In genomic region chr1:25874635-25875153, GRCh38 we compare ENCODE assay signal across 8 cellular contexts. TPM values are rescaled to one million over a fixed set of nuclear protein-coding genes. Genes with fewer than 3 reads are reported as not detected.
DNase-seq lines count a peak whose midpoint lies in the region; ATAC-seq, FAIRE-seq and TF ChIP-seq lines count a peak whose summit lies in the region.

No MANE protein-coding gene starts in this region.

- no peaks in the 10 kb centered on the region for H3F3A ChIP-seq in PC-3 (ENCODE audit: low read length, unreplicated experiment)

- peak overlapping the region; percentile 94 for H3K4me2 ChIP-seq in PC-3 (ENCODE audit: low read length)

- peaks cover 3% of the 10 kb centered on the region for H3K36me3 Mint-ChIP-seq in endothelial cell (ENCODE audit: low read depth, unreplicated experiment)

- POLR2A ChIA-PET in PC-3 (lab: Charles Lee; ENCODE audit: unreplicated experiment): interaction anchor here (0.6 kb wide), 1 partner anchor 169 kb away, joined by 3 read pairs; no protein-coding TSS in a partner anchor

- H4K20me1 ChIP-seq in PC-3 (ENCODE audit: low read length): no peaks in the 10 kb centered on the region

- peak; percentile 42; the same call in 1 of the 2 replicates for ATAC-seq in PC-3
- ATAC-seq in HG03439 (IDR thresholded peaks at IDR 0.05; ENCODE audit: unreplicated experiment): no peak

- CTCF ChIA-PET in PC-3 (lab: Charles Lee): interaction anchor here (0.8 kb wide), 1 partner anchor 18 kb away, joined by 9 read pairs; no protein-coding TSS in a partner anchor

- FAIRE-seq in HTR-8/SVneo (lab: Jason Lieb, UNC): no peak

- H3K27ac ChIP-seq in C4-2B (peak overlapping the region; percentile 46), PC-3 (ENCODE audit: low read length) (no peak overlapping the region), neutrophil (peak overlapping the region; percentile 74)

- TSS peak; percentile 33 for BruUV-seq in PC-3 (replicated peaks; lab: Mats Ljungman, UMichigan)

- DNase-seq in PC-3 (peak; percentile 8), endothelial cell (ENCODE audit: low spot score) (no peak), NCI-H1930 (lab: John Stamatoyannopoulos, UW) (no peak), NCI-H2196 (lab: John Stamatoyannopoulos, UW; ENCODE audit: unreplicated experiment) (no peak), HTR-8/SVneo (ENCODE audit: insufficient read length, low spot score) (no peak)

- H3K27ac Mint-ChIP-seq in endothelial cell (ENCODE audit: unreplicated experiment): no peak overlapping the region

- intact Hi-C loops in PC-3 (cut with micrococcal nuclease): no loop called here

- peak overlapping the region; percentile 70 for H3K9ac ChIP-seq in PC-3 (ENCODE audit: low read length)

- no peaks in the 10 kb centered on the region for H3K9me3 ChIP-seq in PC-3 (ENCODE audit: low read length)
- H3K9me3 ChIP-seq in neutrophil: no peaks in the 10 kb centered on the region

- TF ChIP-seq CTCF in C4-2B (conservative IDR thresholded peaks at IDR 0.05): no peak
- TF ChIP-seq CTCF in PC-3 (conservative IDR thresholded peaks at IDR 0.05; ENCODE audit: low read depth, low read length): no peak
- no peak for TF ChIP-seq CTCF in endothelial cell (IDR thresholded peaks at IDR 0.05; ENCODE audit: unreplicated experiment)
- TF ChIP-seq CTCF in neutrophil (IDR thresholded peaks at IDR 0.05): no peak

- H3K4me3 ChIP-seq in PC-3 (ENCODE audit: low read length) (peak overlapping the region; percentile 90), neutrophil (ENCODE audit: low read depth in 1 of 2, low read length in 1 of 2) (peak overlapping the region; percentile 65 to 83)

- peak overlapping the region; percentile 95 for H2AFZ ChIP-seq in PC-3 (ENCODE audit: low read length)

- H3K27me3 Mint-ChIP-seq in endothelial cell (ENCODE audit: unreplicated experiment): peaks cover 11% of the 10 kb centered on the region

- H3K9me3 Mint-ChIP-seq in endothelial cell (ENCODE audit: unreplicated experiment): no peaks in the 10 kb centered on the region

- H3K9me2 ChIP-seq in PC-3 (replicated peaks; ENCODE audit: low read length): no peaks in the 10 kb centered on the region

- H3K79me2 ChIP-seq in PC-3 (ENCODE audit: low read length): peaks cover 7% of the 10 kb centered on the region; the same call in 1 of the 2 replicates

- H3K36me3 ChIP-seq in PC-3 (ENCODE audit: low read depth, low read length) (no peaks in the 10 kb centered on the region), neutrophil (no peaks in the 10 kb centered on the region)

- H3K4me1 ChIP-seq in PC-3 (ENCODE audit: insufficient read depth, low read length) (peaks cover 6% of the 10 kb centered on the region; the same call in 1 of the 2 replicates), neutrophil (ENCODE audit: control insufficient read depth in 1 of 2, insufficient read depth in 1 of 2, low read depth in 1 of 2, low read length in 1 of 2) (peaks cover 61 to 65% of the 10 kb centered on the region in 2 experiments)

- no peaks in the 10 kb centered on the region for H3K27me3 ChIP-seq in PC-3 (ENCODE audit: low read length)
- H3K27me3 ChIP-seq in neutrophil: no peaks in the 10 kb centered on the region

- H3K4me1 Mint-ChIP-seq in endothelial cell (ENCODE audit: unreplicated experiment): peaks cover 17% of the 10 kb centered on the region

- peak overlapping the region; percentile 90 for H3K4me3 Mint-ChIP-seq in endothelial cell (ENCODE audit: unreplicated experiment)

RNA-seq across cellular contexts. Expression of gene PAQR7, which starts 0.8 kb away (rescaled TPM):
- total RNA-seq in PC-3 (2014; rRNA removed) (6.4 and 7.2 TPM in 2 replicates), endothelial cell (ENCODE audit: unreplicated experiment) (18.7 TPM)

RNA-seq across cellular contexts. Expression of gene AUNIP, which starts 15.4 kb away (rescaled TPM):
- 17.6 and 22.2 TPM in 2 replicates for total RNA-seq in PC-3 (2014; rRNA removed)
- 3.3 TPM for total RNA-seq in endothelial cell (ENCODE audit: unreplicated experiment)

RNA-seq across cellular contexts. Expression of gene STMN1, which starts 31.5 kb away (rescaled TPM):
- 177 and 206 TPM in 2 replicates for total RNA-seq in PC-3 (2014; rRNA removed)
- total RNA-seq in endothelial cell (ENCODE audit: unreplicated experiment): 972 TPM

RNA-seq across cellular contexts. Expression of gene MTFR1L, which starts 54.9 kb away (rescaled TPM):
- 32.3 and 35.6 TPM in 2 replicates for total RNA-seq in PC-3 (2014; rRNA removed)
- total RNA-seq in endothelial cell (ENCODE audit: unreplicated experiment): 48.1 TPM
